In genomic region chr2:54956392-54956722, GRCh38 we compare ENCODE assay signal across 19 cellular contexts.
DNase-seq lines count a peak whose midpoint lies in the region; ATAC-seq and TF ChIP-seq lines count a peak whose summit lies in the region.
"Had no signal": no experiment of that assay in that cellular context is flagged by ENCODE, and none has a peak within 500 bp of the region (broad histone marks: within the 10 kb centered on the region; RNA-seq: fewer than 3 reads in every experiment).

No MANE protein-coding gene starts in this region.

- no peak for TF ChIP-seq POLR2A in prostate gland (IDR thresholded peaks at IDR 0.05)

- H3K27ac ChIP-seq in prostate gland: peak overlapping the region; percentile 3 to 24
- H3K27ac ChIP-seq: gastroesophageal sphincter, tibial artery had no signal

- ATAC-seq in HG03342 (IDR thresholded peaks at IDR 0.05; ENCODE audit: unreplicated experiment): no peak
- ATAC-seq: gastroesophageal sphincter; stimulated activated naive CD8-positive, alpha-beta T cell treated with anti-CD3 and anti-CD28 coated beads, Interleukin-15, Interleukin-2, amounts not matched to agents 100 U/mL and 50 U/mL, for 24 hours had no signal

- H3K4me3 ChIP-seq in fibroblast of villous mesenchyme (ENCODE audit: low read depth, low read length): no peak overlapping the region
- H3K4me3 ChIP-seq in prostate gland: no peak overlapping the region
- H3K4me3 ChIP-seq: gastroesophageal sphincter, tibial artery had no signal

- H3K36me3 ChIP-seq in prostate gland: no peaks in the 10 kb centered on the region
- H3K36me3 ChIP-seq: gastroesophageal sphincter, tibial artery had no signal

- WGBS in prostate gland: 63% methylated on average over 2 of the region's 2 CpGs

- H3K4me1 ChIP-seq in prostate gland (replicated peaks): peaks cover 11% of the 10 kb centered on the region

- no peaks in the 10 kb centered on the region for H3K9me3 ChIP-seq in prostate gland
- H3K9me3 ChIP-seq: gastroesophageal sphincter, tibial artery had no signal

- CTCF ChIA-PET in GM10248 (lab: Yijun Ruan, JAX): interaction anchor here (1.2 to 2.5 kb wide), 6 partner anchors 9 to 118 kb away, joined by 3 to 8 read pairs (median 6); no protein-coding TSS in a partner anchor

- no peaks in the 10 kb centered on the region for H3K27me3 ChIP-seq in prostate gland (replicated peaks; ENCODE audit: insufficient read depth)
- H3K27me3 ChIP-seq: gastroesophageal sphincter, tibial artery had no signal

- DNase-seq in D341Med (ENCODE audit: low spot score) (peak; percentile 53), NCI-H82 treated with DMSO at 0.1 percent for 48 hours (lab: John Stamatoyannopoulos, UW; ENCODE audit: unreplicated experiment) (peak; percentile 94), fibroblast of villous mesenchyme (ENCODE audit: low read depth) (peak; percentile 69), prostate gland (ENCODE audit: low spot score) (no peak), GM10248 (ENCODE audit: extremely low spot score) (no peak), NCI-H1092 treated with DMSO at 0.1 percent for 48 hours (lab: John Stamatoyannopoulos, UW) (no peak)
- DNase-seq: activated CD4-positive, alpha-beta memory T cell treated with anti-CD3 and anti-CD28 coated beads for 36 hours; activated gamma-delta T cell treated with Interleukin-2 at 50 U/mL for 16 hours; activated T-cell treated with anti-CD3 and anti-CD28 coated beads for 4 hours; amniotic stem cell; caudate nucleus; MM.1S; NCI-H1694 treated with DMSO at 0.1 percent for 48 hours; stimulated activated CD4-positive, alpha-beta T cell treated with anti-CD3 and anti-CD28 coated beads, Interleukin-4, amount 100 ng/mL, for 1 hour; stimulated activated naive CD8-positive, alpha-beta T cell treated with anti-CD3 and anti-CD28 coated beads, Interleukin-15, Interleukin-2, amounts not matched to agents 100 U/mL and 50 U/mL, for 24 hours; T-helper 1 cell; tibial artery had no signal

- intact Hi-C loops in prostate gland (cut with DNase I): no loop called here

- TF ChIP-seq CTCF in fibroblast of villous mesenchyme (IDR thresholded peaks at IDR 0.05; ENCODE audit: insufficient read depth, low read depth, low read length): no peak
- no peak for TF ChIP-seq CTCF in prostate gland (IDR thresholded peaks at IDR 0.05)
- no peak for TF ChIP-seq CTCF in GM10248 (IDR thresholded peaks at IDR 0.05; ENCODE audit: control extremely low read depth, extremely low read depth, low read depth, missing control alignments)

- POLR2A ChIA-PET in GM10248 (lab: Yijun Ruan, JAX): no interaction called here

Comparison
In these comparisons a context has a peak if more than half of its experiments do, and no peak if none do; other contexts are left out.
1. DNase-seq: peak in D341Med (single experiment), NCI-H82 treated with DMSO at 0.1 percent for 48 hours (single experiment) and fibroblast of villous mesenchyme (single experiment); none in prostate gland (single experiment), GM10248 (single experiment) and NCI-H1092 treated with DMSO at 0.1 percent for 48 hours (single experiment).